1 cellular context compared by ENCODE assay signal in the genomic region with DNA sequence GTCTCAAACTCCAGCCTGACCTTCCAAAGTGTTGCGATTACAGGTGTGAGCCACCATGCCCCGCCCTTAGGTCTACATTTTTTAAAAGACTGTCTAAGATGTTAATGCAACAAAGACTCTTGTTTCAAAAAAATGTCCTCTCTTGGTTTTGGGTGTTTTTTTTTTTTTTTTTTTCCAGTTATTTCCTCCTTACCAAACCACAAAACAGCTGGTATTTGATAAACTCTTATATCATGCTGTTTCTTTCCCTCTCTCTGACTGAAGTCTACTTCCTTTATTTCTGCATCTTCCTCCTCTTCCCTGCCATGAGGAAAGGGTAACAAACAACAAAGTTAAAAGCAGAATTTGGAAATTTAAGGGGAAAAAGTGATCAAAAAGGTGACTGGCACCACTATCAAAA.
A peak's percentile ranks its signal among the peaks of the same experiment; 100 is the strongest.
TF ChIP-seq lines count a peak whose summit lies in the region.

No MANE protein-coding gene starts in this region.

TF ChIP-seq in K562, 482 proteins besides CTCF, POLR2A, EP300 and RAD21:
- TF ChIP-seq SPI1 (IDR thresholded peaks at IDR 0.05; ENCODE audit: borderline replicate concordance, low read depth, low read length) (0 out of 2 replicates have a peak, but pooled peaks have one; percentile 4), ZC3H4 (CRISPR knock-in tag; IDR thresholded peaks at IDR 0.05; ENCODE audit: borderline replicate concordance) (no peak), ZNF76 (CRISPR knock-in tag; IDR thresholded peaks at IDR 0.05; ENCODE audit: borderline replicate concordance) (no peak), ETV6 (IDR thresholded peaks at IDR 0.05; ENCODE audit: borderline replicate concordance in 1 of 2, low read depth in 2 of 2, low read length in 1 of 2) (peak in 1 of 2 experiments; percentile 29; a peak in 1 of 4 replicates), ETV6 (CRISPR knock-in tag; IDR thresholded peaks at IDR 0.05; ENCODE audit: borderline replicate concordance) (no peak), DACH1 (IDR thresholded peaks at IDR 0.05; ENCODE audit: partially characterized antibody) (peak; percentile 31)
- TF ChIP-seq, protein P1, sequence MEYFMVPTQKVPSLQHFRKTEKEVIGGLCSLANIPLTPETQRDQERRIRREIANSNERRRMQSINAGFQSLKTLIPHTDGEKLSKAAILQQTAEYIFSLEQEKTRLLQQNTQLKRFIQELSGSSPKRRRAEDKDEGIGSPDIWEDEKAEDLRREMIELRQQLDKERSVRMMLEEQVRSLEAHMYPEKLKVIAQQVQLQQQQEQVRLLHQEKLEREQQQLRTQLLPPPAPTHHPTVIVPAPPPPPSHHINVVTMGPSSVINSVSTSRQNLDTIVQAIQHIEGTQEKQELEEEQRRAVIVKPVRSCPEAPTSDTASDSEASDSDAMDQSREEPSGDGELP (CRISPR knock-in tag; IDR thresholded peaks at IDR 0.05; ENCODE audit: borderline replicate concordance): peak; percentile 28; the same call in 1 of the 2 replicates
- TF ChIP-seq, protein P2, sequence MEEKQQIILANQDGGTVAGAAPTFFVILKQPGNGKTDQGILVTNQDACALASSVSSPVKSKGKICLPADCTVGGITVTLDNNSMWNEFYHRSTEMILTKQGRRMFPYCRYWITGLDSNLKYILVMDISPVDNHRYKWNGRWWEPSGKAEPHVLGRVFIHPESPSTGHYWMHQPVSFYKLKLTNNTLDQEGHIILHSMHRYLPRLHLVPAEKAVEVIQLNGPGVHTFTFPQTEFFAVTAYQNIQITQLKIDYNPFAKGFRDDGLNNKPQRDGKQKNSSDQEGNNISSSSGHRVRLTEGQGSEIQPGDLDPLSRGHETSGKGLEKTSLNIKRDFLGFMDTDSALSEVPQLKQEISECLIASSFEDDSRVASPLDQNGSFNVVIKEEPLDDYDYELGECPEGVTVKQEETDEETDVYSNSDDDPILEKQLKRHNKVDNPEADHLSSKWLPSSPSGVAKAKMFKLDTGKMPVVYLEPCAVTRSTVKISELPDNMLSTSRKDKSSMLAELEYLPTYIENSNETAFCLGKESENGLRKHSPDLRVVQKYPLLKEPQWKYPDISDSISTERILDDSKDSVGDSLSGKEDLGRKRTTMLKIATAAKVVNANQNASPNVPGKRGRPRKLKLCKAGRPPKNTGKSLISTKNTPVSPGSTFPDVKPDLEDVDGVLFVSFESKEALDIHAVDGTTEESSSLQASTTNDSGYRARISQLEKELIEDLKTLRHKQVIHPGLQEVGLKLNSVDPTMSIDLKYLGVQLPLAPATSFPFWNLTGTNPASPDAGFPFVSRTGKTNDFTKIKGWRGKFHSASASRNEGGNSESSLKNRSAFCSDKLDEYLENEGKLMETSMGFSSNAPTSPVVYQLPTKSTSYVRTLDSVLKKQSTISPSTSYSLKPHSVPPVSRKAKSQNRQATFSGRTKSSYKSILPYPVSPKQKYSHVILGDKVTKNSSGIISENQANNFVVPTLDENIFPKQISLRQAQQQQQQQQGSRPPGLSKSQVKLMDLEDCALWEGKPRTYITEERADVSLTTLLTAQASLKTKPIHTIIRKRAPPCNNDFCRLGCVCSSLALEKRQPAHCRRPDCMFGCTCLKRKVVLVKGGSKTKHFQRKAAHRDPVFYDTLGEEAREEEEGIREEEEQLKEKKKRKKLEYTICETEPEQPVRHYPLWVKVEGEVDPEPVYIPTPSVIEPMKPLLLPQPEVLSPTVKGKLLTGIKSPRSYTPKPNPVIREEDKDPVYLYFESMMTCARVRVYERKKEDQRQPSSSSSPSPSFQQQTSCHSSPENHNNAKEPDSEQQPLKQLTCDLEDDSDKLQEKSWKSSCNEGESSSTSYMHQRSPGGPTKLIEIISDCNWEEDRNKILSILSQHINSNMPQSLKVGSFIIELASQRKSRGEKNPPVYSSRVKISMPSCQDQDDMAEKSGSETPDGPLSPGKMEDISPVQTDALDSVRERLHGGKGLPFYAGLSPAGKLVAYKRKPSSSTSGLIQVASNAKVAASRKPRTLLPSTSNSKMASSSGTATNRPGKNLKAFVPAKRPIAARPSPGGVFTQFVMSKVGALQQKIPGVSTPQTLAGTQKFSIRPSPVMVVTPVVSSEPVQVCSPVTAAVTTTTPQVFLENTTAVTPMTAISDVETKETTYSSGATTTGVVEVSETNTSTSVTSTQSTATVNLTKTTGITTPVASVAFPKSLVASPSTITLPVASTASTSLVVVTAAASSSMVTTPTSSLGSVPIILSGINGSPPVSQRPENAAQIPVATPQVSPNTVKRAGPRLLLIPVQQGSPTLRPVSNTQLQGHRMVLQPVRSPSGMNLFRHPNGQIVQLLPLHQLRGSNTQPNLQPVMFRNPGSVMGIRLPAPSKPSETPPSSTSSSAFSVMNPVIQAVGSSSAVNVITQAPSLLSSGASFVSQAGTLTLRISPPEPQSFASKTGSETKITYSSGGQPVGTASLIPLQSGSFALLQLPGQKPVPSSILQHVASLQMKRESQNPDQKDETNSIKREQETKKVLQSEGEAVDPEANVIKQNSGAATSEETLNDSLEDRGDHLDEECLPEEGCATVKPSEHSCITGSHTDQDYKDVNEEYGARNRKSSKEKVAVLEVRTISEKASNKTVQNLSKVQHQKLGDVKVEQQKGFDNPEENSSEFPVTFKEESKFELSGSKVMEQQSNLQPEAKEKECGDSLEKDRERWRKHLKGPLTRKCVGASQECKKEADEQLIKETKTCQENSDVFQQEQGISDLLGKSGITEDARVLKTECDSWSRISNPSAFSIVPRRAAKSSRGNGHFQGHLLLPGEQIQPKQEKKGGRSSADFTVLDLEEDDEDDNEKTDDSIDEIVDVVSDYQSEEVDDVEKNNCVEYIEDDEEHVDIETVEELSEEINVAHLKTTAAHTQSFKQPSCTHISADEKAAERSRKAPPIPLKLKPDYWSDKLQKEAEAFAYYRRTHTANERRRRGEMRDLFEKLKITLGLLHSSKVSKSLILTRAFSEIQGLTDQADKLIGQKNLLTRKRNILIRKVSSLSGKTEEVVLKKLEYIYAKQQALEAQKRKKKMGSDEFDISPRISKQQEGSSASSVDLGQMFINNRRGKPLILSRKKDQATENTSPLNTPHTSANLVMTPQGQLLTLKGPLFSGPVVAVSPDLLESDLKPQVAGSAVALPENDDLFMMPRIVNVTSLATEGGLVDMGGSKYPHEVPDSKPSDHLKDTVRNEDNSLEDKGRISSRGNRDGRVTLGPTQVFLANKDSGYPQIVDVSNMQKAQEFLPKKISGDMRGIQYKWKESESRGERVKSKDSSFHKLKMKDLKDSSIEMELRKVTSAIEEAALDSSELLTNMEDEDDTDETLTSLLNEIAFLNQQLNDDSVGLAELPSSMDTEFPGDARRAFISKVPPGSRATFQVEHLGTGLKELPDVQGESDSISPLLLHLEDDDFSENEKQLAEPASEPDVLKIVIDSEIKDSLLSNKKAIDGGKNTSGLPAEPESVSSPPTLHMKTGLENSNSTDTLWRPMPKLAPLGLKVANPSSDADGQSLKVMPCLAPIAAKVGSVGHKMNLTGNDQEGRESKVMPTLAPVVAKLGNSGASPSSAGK (IDR thresholded peaks at IDR 0.05): no peak
